Comparison of ENCODE assay signal across 6 cellular contexts in the genomic region with DNA sequence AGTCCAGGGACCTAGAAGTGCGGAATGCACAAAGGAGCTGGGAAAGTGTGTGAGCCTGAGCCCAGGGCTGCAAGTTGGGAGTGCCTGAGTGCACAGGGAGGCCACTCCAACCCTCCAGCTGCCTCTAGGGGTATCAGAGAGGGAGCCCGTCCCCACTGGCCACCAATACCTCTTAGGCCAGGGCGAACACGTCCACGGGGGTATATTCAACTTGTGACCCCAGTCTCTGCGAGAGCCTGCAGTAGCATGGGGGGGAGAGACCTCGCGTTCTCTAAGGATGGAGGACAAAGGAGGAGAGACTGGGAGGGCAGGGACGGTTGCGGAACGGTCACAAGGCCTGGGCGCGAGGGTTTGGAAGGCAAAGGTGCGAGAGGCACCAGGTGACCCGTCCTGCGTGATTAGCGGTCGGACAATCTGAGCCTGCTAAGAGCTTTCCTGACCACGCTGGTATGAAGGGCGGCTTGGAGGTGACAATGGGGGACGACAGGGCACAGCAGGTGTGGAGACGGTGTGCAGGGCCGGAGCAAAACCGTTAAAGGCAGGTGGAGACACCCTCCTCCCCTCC. TPM values are rescaled to one million over a fixed set of nuclear protein-coding genes. Genes with fewer than 3 reads are reported as not detected.
DNase-seq lines count a peak whose midpoint lies in the region; ATAC-seq, FAIRE-seq and TF ChIP-seq lines count a peak whose summit lies in the region.

No MANE protein-coding gene starts in this region.

- no peak for TF ChIP-seq POLR2A in K562 (conservative IDR thresholded peaks at IDR 0.05)

- peak overlapping the region; percentile 85 for H3K27ac ChIP-seq in K562 (ENCODE audit: extremely low read depth, low read depth, low read length)

- H3K36me3 ChIP-seq in K562 (ENCODE audit: control insufficient read depth, insufficient read depth, low read length): peaks cover 52% of the 10 kb centered on the region; the same call in 2 of the 3 replicates

- H3K4me1 ChIP-seq in K562 (replicated peaks in 1 of 2; ENCODE audit: control insufficient read depth in 2 of 2, insufficient read depth in 2 of 2, low read length in 2 of 2): peaks cover 28 to 64% of the 10 kb centered on the region in 2 experiments; a peak in 4 of 5 replicates

- no peak for DNase-seq in Jurkat, Clone E6-1 (ENCODE audit: low read depth, low spot score)
- peak in 3 of 4 experiments; percentile 34 to 56 (median 55) for DNase-seq in K562 (ENCODE audit: extremely low read depth in 1 of 4, low spot score in 3 of 4)
- DNase-seq in naive thymus-derived CD8-positive, alpha-beta T cell: no peak
- DNase-seq in hippocampal formation (lab: John Stamatoyannopoulos, UW): no peak
- no peak for DNase-seq in NCI-H1694 treated with DMSO at 0.1 percent for 48 hours (lab: John Stamatoyannopoulos, UW)

- no peak for TF ChIP-seq RAD21 in K562 (CRISPR knock-in tag; conservative IDR thresholded peaks at IDR 0.05 in 1 of 2, IDR thresholded peaks at IDR 0.05 in 1 of 2)

- POLR2A ChIA-PET in K562 (lab: Yijun Ruan, JAX): interaction anchor here (0.6 to 2.4 kb wide), 5 partner anchors 11 to 292 kb away, joined by 3 to 11 read pairs (median 3); a partner anchor contains a TSS
- POLR2A ChIA-PET in naive thymus-derived CD8-positive, alpha-beta T cell (lab: Charles Lee): interaction anchor here (0.6 to 1.2 kb wide), 6 partner anchors 11 to 678 kb away, joined by 3 to 6 read pairs (median 4); a partner anchor contains a TSS

- peak overlapping the region; percentile 96 for H3K4me2 ChIP-seq in K562 (ENCODE audit: insufficient read depth, low read length)

- H3K4me1 Mint-ChIP-seq in naive thymus-derived CD8-positive, alpha-beta T cell: peaks cover 16 to 47% (median 35%) of the 10 kb centered on the region in 4 donors

- no peaks in the 10 kb centered on the region; the same call in 1 of the 2 replicates for H4K20me1 ChIP-seq in K562 (replicated peaks; ENCODE audit: control insufficient read depth, insufficient read depth, low read length)

- H3K9me3 ChIP-seq in K562 (replicated peaks; ENCODE audit: control insufficient read depth, insufficient read depth, low read depth, low read length): no peaks in the 10 kb centered on the region

- H3K9me1 ChIP-seq in K562 (ENCODE audit: control insufficient read depth, insufficient read depth, low read length): no peaks in the 10 kb centered on the region

- peak overlapping the region; percentile 62 to 92 for H3K9ac ChIP-seq in K562 (ENCODE audit: insufficient read depth in 1 of 2, low read depth in 2 of 2, low read length in 2 of 2)

- H3K9me3 Mint-ChIP-seq in naive thymus-derived CD8-positive, alpha-beta T cell: no peaks in the 10 kb centered on the region

- CTCF ChIA-PET in K562 (lab: Yijun Ruan, JAX; ENCODE audit: low intra/inter-chr PET ratio): no interaction called here

- peak overlapping the region; percentile 85 to 98 (median 94) for H3K27ac Mint-ChIP-seq in naive thymus-derived CD8-positive, alpha-beta T cell

- WGBS in K562 (ENCODE audit: insufficient coverage, low coverage, missing lambda C conversion rate): 0% methylated on average over 21 of the region's 24 CpGs

- ATAC-seq in K562 (peak; percentile 47), HG03342 (IDR thresholded peaks at IDR 0.05; ENCODE audit: unreplicated experiment) (no peak)
- ATAC-seq in naive thymus-derived CD8-positive, alpha-beta T cell: no peak

- FAIRE-seq in K562 (lab: Jason Lieb, UNC): peak; percentile 81

- H3K36me3 Mint-ChIP-seq in naive thymus-derived CD8-positive, alpha-beta T cell: peaks cover 0 to 27% (median 0%) of the 10 kb centered on the region in 3 donors

- in situ Hi-C loops in K562 (cut with MboI): loop anchor here (5.0 kb wide), 1 partner anchor 40 kb away; no protein-coding TSS in a partner anchor

- no TSS peak for BruUV-seq in K562 (replicated peaks; lab: Mats Ljungman, UMichigan)

- H3K4me3 Mint-ChIP-seq in naive thymus-derived CD8-positive, alpha-beta T cell: peak overlapping the region; percentile 90 to 95 (median 93)

- 0 out of 6 replicates have a peak, but pooled peaks of 2 of the 3 experiments have one; percentile 1 to 12 for TF ChIP-seq CTCF in K562 (IDR thresholded peaks at IDR 0.05 in 2 of 3, conservative IDR thresholded peaks at IDR 0.05 in 1 of 3; ENCODE audit: insufficient read depth in 2 of 3, low read depth in 1 of 3, low read length in 3 of 3)

- H3K4me3 ChIP-seq in Jurkat, Clone E6-1 (ENCODE audit: low read length): peak overlapping the region; percentile 67
- peak overlapping the region; percentile 51 for H3K4me3 ChIP-seq in K562

- peak overlapping the region; percentile 86 for H2AFZ ChIP-seq in K562 (ENCODE audit: low read depth, low read length)

- no peak for TF ChIP-seq EP300 in K562 (IDR thresholded peaks at IDR 0.05; ENCODE audit: low read length)

- no peaks in the 10 kb centered on the region for H3K27me3 ChIP-seq in K562 (ENCODE audit: control insufficient read depth in 2 of 2, insufficient read depth in 2 of 2, low read length in 2 of 2)

- intact Hi-C loops in K562 (cut with micrococcal nuclease): no loop called here

- H3K79me2 ChIP-seq in K562 (ENCODE audit: control insufficient read depth, insufficient read depth, low read length): peaks cover 25% of the 10 kb centered on the region

- no peaks in the 10 kb centered on the region for H3K27me3 Mint-ChIP-seq in naive thymus-derived CD8-positive, alpha-beta T cell

RNA-seq across cellular contexts. Expression of a gene that starts 0.7 kb away (rescaled TPM):
- 63.5 TPM for polyA plus RNA-seq in Jurkat, Clone E6-1 (2012; ENCODE audit: insufficient read depth, insufficient read length)
- total RNA-seq in K562 (2011; cell fraction: chromatin; rRNA removed; ENCODE audit: low replicate concordance): 13.8 and 50.6 TPM in 2 replicates
- total RNA-seq in K562 (2011; cell fraction: nucleolus; rRNA removed): 113 and 115 TPM in 2 replicates
- total RNA-seq in K562 (2011; cell fraction: nucleoplasm; rRNA removed): 51.0 and 58.3 TPM in 2 replicates
- total RNA-seq in K562 (2014; rRNA removed) (71.4 and 100 TPM in 2 replicates), K562 (2014; rRNA removed; fragmentation: Illumina TruSeq; extraction: Trizol) (7.9 and 13.3 TPM in 2 replicates), K562 (2015; rRNA removed; fragmentation: Illumina TruSeq; extraction: Trizol) (42.3 and 45.6 TPM in 2 replicates), K562 (2021) (94.5 and 97.0 TPM in 2 replicates)
- polyA plus RNA-seq in K562 (2011; rRNA removed) (34.4 and 42.4 TPM in 2 replicates), K562 (2014; fragmentation: Illumina TruSeq; extraction: Trizol) (29.4 and 47.0 TPM in 2 replicates), K562 (2014; fragmentation: Nextera tagmentation; extraction: Ambion mirVana) (1 to 10 TPM in 1 of 2 experiments, under 1 TPM in 1; 0.45 to 2.5 TPM), K562 (2014; rRNA removed) (75.0 and 81.0 TPM in 2 replicates)
- polyA plus RNA-seq in K562 (2011; cell fraction: cytosol; rRNA removed): 79.7 and 224 TPM in 2 replicates
- 32.2 and 55.2 TPM in 2 replicates for polyA plus RNA-seq in K562 (2011; cell fraction: nucleus; rRNA removed)
- 63.8 and 67.0 TPM in 2 replicates for polyA plus RNA-seq in K562 (2012)
- 4.9 and 8.8 TPM in 2 replicates for polyA minus RNA-seq in K562 (2011; rRNA and poly(A)+ RNA removed)
- polyA minus RNA-seq in K562 (2011; cell fraction: cytosol; rRNA and poly(A)+ RNA removed): 23.0 and 32.5 TPM in 2 replicates
- 8.1 and 8.7 TPM in 2 replicates for polyA minus RNA-seq in K562 (2011; cell fraction: nucleus; rRNA and poly(A)+ RNA removed)
- total RNA-seq in naive thymus-derived CD8-positive, alpha-beta T cell: 10 to 100 TPM; 33.9 to 34.4 TPM
- 10 to 100 TPM; 51.9 to 58.0 (median 56.8) TPM for polyA plus RNA-seq in naive thymus-derived CD8-positive, alpha-beta T cell

RNA-seq across cellular contexts. Expression of a gene that starts 13.7 kb away (rescaled TPM):
- 195 TPM for polyA plus RNA-seq in Jurkat, Clone E6-1 (2012; ENCODE audit: insufficient read depth, insufficient read length)
- total RNA-seq in K562 (2011; cell fraction: chromatin; rRNA removed; ENCODE audit: low replicate concordance): 14.3 and 43.7 TPM in 2 replicates
- 43.4 and 46.7 TPM in 2 replicates for total RNA-seq in K562 (2011; cell fraction: nucleolus; rRNA removed)
- 37.7 and 37.8 TPM in 2 replicates for total RNA-seq in K562 (2011; cell fraction: nucleoplasm; rRNA removed)
- 114 and 148 TPM in 2 replicates for total RNA-seq in K562 (2014; rRNA removed)
- 49.8 and 70.8 TPM in 2 replicates for total RNA-seq in K562 (2014; rRNA removed; fragmentation: Illumina TruSeq; extraction: Trizol)
- 134 and 142 TPM in 2 replicates for total RNA-seq in K562 (2015; rRNA removed; fragmentation: Illumina TruSeq; extraction: Trizol)
- total RNA-seq in K562 (2021): 101 and 105 TPM in 2 replicates
- 79.6 and 135 TPM in 2 replicates for polyA plus RNA-seq in K562 (2011; rRNA removed)
- polyA plus RNA-seq in K562 (2011; cell fraction: cytosol; rRNA removed): 201 and 321 TPM in 2 replicates
- polyA plus RNA-seq in K562 (2011; cell fraction: nucleus; rRNA removed): 93.7 and 110 TPM in 2 replicates
- polyA plus RNA-seq in K562 (2012): 150 and 163 TPM in 2 replicates
- 212 and 228 TPM in 2 replicates for polyA plus RNA-seq in K562 (2014; fragmentation: Illumina TruSeq; extraction: Trizol)
- 100 to 1,000 TPM; 312 to 348 TPM for polyA plus RNA-seq in K562 (2014; fragmentation: Nextera tagmentation; extraction: Ambion mirVana)
- polyA plus RNA-seq in K562 (2014; rRNA removed): 152 and 187 TPM in 2 replicates
- 23.9 and 35.3 TPM in 2 replicates for polyA minus RNA-seq in K562 (2011; rRNA and poly(A)+ RNA removed)
- polyA minus RNA-seq in K562 (2011; cell fraction: cytosol; rRNA and poly(A)+ RNA removed): 67.7 and 108 TPM in 2 replicates
- polyA minus RNA-seq in K562 (2011; cell fraction: nucleus; rRNA and poly(A)+ RNA removed): 13.7 and 28.9 TPM in 2 replicates
- total RNA-seq in naive thymus-derived CD8-positive, alpha-beta T cell: 10 to 100 TPM; 28.5 to 35.3 TPM
- polyA plus RNA-seq in naive thymus-derived CD8-positive, alpha-beta T cell: 100 to 1,000 TPM; 117 to 136 (median 135) TPM

RNA-seq across cellular contexts. Expression of a gene that starts 13.8 kb away (rescaled TPM):
- 1,014 TPM for polyA plus RNA-seq in Jurkat, Clone E6-1 (2012; ENCODE audit: insufficient read depth, insufficient read length)
- total RNA-seq in K562 (2011; cell fraction: chromatin; rRNA removed; ENCODE audit: low replicate concordance): 88.1 and 153 TPM in 2 replicates
- total RNA-seq in K562 (2011; cell fraction: nucleolus; rRNA removed): 167 TPM in 2 replicates
- 206 and 397 TPM in 2 replicates for total RNA-seq in K562 (2011; cell fraction: nucleoplasm; rRNA removed)
- total RNA-seq in K562 (2014; rRNA removed): 1,864 and 2,438 TPM in 2 replicates
- 130 and 165 TPM in 2 replicates for total RNA-seq in K562 (2014; rRNA removed; fragmentation: Illumina TruSeq; extraction: Trizol)
- total RNA-seq in K562 (2015; rRNA removed; fragmentation: Illumina TruSeq; extraction: Trizol): 471 and 527 TPM in 2 replicates
- total RNA-seq in K562 (2021): 2,747 and 3,081 TPM in 2 replicates
- 662 and 1,013 TPM in 2 replicates for polyA plus RNA-seq in K562 (2011; rRNA removed)
- 1,028 and 1,084 TPM in 2 replicates for polyA plus RNA-seq in K562 (2011; cell fraction: cytosol; rRNA removed)
- 641 and 754 TPM in 2 replicates for polyA plus RNA-seq in K562 (2011; cell fraction: nucleus; rRNA removed)
- 3,105 and 3,833 TPM in 2 replicates for polyA plus RNA-seq in K562 (2012)
- 866 and 1,057 TPM in 2 replicates for polyA plus RNA-seq in K562 (2014; fragmentation: Illumina TruSeq; extraction: Trizol)
- 1,000 to 10,000 TPM; 2,724 to 2,827 TPM for polyA plus RNA-seq in K562 (2014; fragmentation: Nextera tagmentation; extraction: Ambion mirVana)
- 1,303 and 1,847 TPM in 2 replicates for polyA plus RNA-seq in K562 (2014; rRNA removed)
- polyA minus RNA-seq in K562 (2011; rRNA and poly(A)+ RNA removed): 177 and 211 TPM in 2 replicates
- 416 and 590 TPM in 2 replicates for polyA minus RNA-seq in K562 (2011; cell fraction: cytosol; rRNA and poly(A)+ RNA removed)
- polyA minus RNA-seq in K562 (2011; cell fraction: nucleus; rRNA and poly(A)+ RNA removed): 61.5 and 90.0 TPM in 2 replicates
- total RNA-seq in naive thymus-derived CD8-positive, alpha-beta T cell: 1,000 to 10,000 TPM; 3,024 to 3,108 TPM
- polyA plus RNA-seq in naive thymus-derived CD8-positive, alpha-beta T cell: 1,000 to 10,000 TPM; 3,764 to 4,165 (median 4,042) TPM

RNA-seq across cellular contexts. Expression of a gene that starts 35.6 kb away (rescaled TPM):
- polyA plus RNA-seq in Jurkat, Clone E6-1 (2012; ENCODE audit: insufficient read depth, insufficient read length): 1.7 TPM
- total RNA-seq in K562 (2011; cell fraction: chromatin; rRNA removed; ENCODE audit: low replicate concordance): 0.44 and 1.0 TPM in 2 replicates
- 0.53 and 0.83 TPM in 2 replicates for total RNA-seq in K562 (2011; cell fraction: nucleolus; rRNA removed)
- 0.76 and 0.95 TPM in 2 replicates for total RNA-seq in K562 (2011; cell fraction: nucleoplasm; rRNA removed)
- total RNA-seq in K562 (2014; rRNA removed) (not detected in 2 replicates), K562 (2014; rRNA removed; fragmentation: Illumina TruSeq; extraction: Trizol) (not detected in 2 replicates), K562 (2015; rRNA removed; fragmentation: Illumina TruSeq; extraction: Trizol) (not detected in 2 replicates), K562 (2021) (0.22 and 0.40 TPM in 2 replicates)
- polyA plus RNA-seq in K562 (2011; rRNA removed) (0.08 TPM in 2 replicates), K562 (2014; fragmentation: Illumina TruSeq; extraction: Trizol) (0.06 TPM in 1 of 2 replicates, not detected in the other), K562 (2014; fragmentation: Nextera tagmentation; extraction: Ambion mirVana) (under 1 TPM in 1 of 2 experiments, not detected in 1; 0.03 TPM), K562 (2014; rRNA removed) (not detected in 2 replicates)
- 0.10 and 0.27 TPM in 2 replicates for polyA plus RNA-seq in K562 (2011; cell fraction: cytosol; rRNA removed)
- polyA plus RNA-seq in K562 (2011; cell fraction: nucleus; rRNA removed): 0.41 and 0.82 TPM in 2 replicates
- 0.14 and 0.18 TPM in 2 replicates for polyA plus RNA-seq in K562 (2012)
- polyA minus RNA-seq in K562 (2011; rRNA and poly(A)+ RNA removed): not detected in 2 replicates
- polyA minus RNA-seq in K562 (2011; cell fraction: cytosol; rRNA and poly(A)+ RNA removed): not detected in 2 replicates
- 0.11 and 0.54 TPM in 2 replicates for polyA minus RNA-seq in K562 (2011; cell fraction: nucleus; rRNA and poly(A)+ RNA removed)
- total RNA-seq in naive thymus-derived CD8-positive, alpha-beta T cell: 1 to 10 TPM; 1.4 to 3.3 TPM
- polyA plus RNA-seq in naive thymus-derived CD8-positive, alpha-beta T cell: 1 to 10 TPM in 2 of 3 donors, under 1 TPM in 1; 0.82 to 2.3 (median 1.5) TPM

RNA-seq across cellular contexts. Expression of a gene that starts 56.5 kb away (rescaled TPM):
- polyA plus RNA-seq in Jurkat, Clone E6-1 (2012; ENCODE audit: insufficient read depth, insufficient read length): 1.4 TPM
- total RNA-seq in K562 (2011; cell fraction: chromatin; rRNA removed; ENCODE audit: low replicate concordance): 0.35 and 2.5 TPM in 2 replicates
- total RNA-seq in K562 (2011; cell fraction: nucleolus; rRNA removed): 1.8 and 4.8 TPM in 2 replicates
- 1.4 and 1.8 TPM in 2 replicates for total RNA-seq in K562 (2011; cell fraction: nucleoplasm; rRNA removed)
- total RNA-seq in K562 (2014; rRNA removed) (0.05 and 0.33 TPM in 2 replicates), K562 (2014; rRNA removed; fragmentation: Illumina TruSeq; extraction: Trizol) (not detected in 2 replicates), K562 (2015; rRNA removed; fragmentation: Illumina TruSeq; extraction: Trizol) (0.08 and 0.22 TPM in 2 replicates), K562 (2021) (0.20 and 0.24 TPM in 2 replicates)
- polyA plus RNA-seq in K562 (2011; rRNA removed) (0.64 and 0.77 TPM in 2 replicates), K562 (2014; fragmentation: Illumina TruSeq; extraction: Trizol) (0.32 TPM in 1 of 2 replicates, not detected in the other), K562 (2014; fragmentation: Nextera tagmentation; extraction: Ambion mirVana) (not detected), K562 (2014; rRNA removed) (0.15 and 0.85 TPM in 2 replicates)
- polyA plus RNA-seq in K562 (2011; cell fraction: cytosol; rRNA removed): 0.46 and 3.3 TPM in 2 replicates
- 0.94 and 4.1 TPM in 2 replicates for polyA plus RNA-seq in K562 (2011; cell fraction: nucleus; rRNA removed)
- 0.61 and 0.65 TPM in 2 replicates for polyA plus RNA-seq in K562 (2012)
- polyA minus RNA-seq in K562 (2011; rRNA and poly(A)+ RNA removed): 0.46 TPM in 1 of 2 replicates, not detected in the other
- 2.3 TPM in 1 of 2 replicates, not detected in the other for polyA minus RNA-seq in K562 (2011; cell fraction: cytosol; rRNA and poly(A)+ RNA removed)
- 0.78 and 1.8 TPM in 2 replicates for polyA minus RNA-seq in K562 (2011; cell fraction: nucleus; rRNA and poly(A)+ RNA removed)
- total RNA-seq in naive thymus-derived CD8-positive, alpha-beta T cell: not detected
- under 1 TPM in 1 of 3 donors, not detected in 2; 0.23 TPM for polyA plus RNA-seq in naive thymus-derived CD8-positive, alpha-beta T cell

Comparison
In these comparisons a context has a peak if more than half of its experiments do, and no peak if none do; other contexts are left out.
1. DNase-seq: peak in K562 (3 of 4); none in Jurkat, Clone E6-1 (single experiment), naive thymus-derived CD8-positive, alpha-beta T cell (0 of 10), hippocampal formation (0 of 2) and NCI-H1694 treated with DMSO at 0.1 percent for 48 hours (single experiment).